ENCODE assay signal across 28 cellular contexts in the genomic region with DNA sequence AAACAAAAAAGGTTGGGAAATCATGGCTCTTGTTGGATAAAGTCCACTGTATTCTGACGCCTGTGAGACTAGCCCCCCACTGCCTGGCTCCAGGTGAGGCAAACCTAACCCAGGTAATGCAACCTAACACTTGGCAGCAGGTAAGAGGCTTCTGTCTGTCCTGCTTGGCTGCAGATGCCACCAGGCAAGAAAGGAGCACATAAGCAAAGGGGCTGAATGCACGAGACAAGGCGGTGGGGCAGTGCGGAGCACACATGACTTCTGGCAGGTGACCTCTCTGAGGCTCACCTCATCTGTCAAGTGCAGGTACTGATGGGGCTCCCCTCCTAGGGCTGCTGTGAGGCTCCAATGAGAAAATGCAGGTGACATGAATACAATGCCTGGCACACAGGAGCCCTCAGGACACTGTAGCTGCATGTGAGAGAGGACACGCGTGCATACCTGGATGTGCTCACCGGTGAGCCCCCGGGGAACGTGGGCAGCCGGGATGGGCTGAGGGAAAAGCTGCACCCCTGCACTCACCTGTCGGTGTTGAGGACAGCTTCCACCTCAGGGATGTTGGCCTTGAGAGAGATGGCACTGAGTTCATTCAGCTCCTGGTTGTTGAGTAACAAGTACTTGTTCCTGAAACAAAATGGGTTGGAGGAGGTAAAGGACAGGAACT. TPM values are rescaled to one million over a fixed set of nuclear protein-coding genes. Genes with fewer than 3 reads are reported as not detected.
DNase-seq lines count a peak whose midpoint lies in the region; ATAC-seq, FAIRE-seq and TF ChIP-seq lines count a peak whose summit lies in the region.
"Had no signal": no experiment of that assay in that cellular context is flagged by ENCODE, and none has a peak within 500 bp of the region (broad histone marks: within the 10 kb centered on the region; RNA-seq: fewer than 3 reads in every experiment).

No MANE protein-coding gene starts in this region.

- no peak overlapping the region for H3K4me3 ChIP-seq in cardiac muscle cell
- no peak overlapping the region for H3K4me3 ChIP-seq in right atrium auricular region
- no peak overlapping the region for H3K4me3 ChIP-seq in HepG2 (replicated peaks in 1 of 3; ENCODE audit: insufficient read depth in 1 of 3, low read depth in 2 of 3, low read length in 3 of 3)
- no peak overlapping the region for H3K4me3 ChIP-seq in testis
- H3K4me3 ChIP-seq: K562, MG63, PC-9, prostate gland, SJCRH30, smooth muscle cell, tibial nerve had no signal

- CTCF ChIA-PET in HepG2 (lab: Yijun Ruan, JAX; ENCODE audit: low intra/inter-chr PET ratio, low total read pairs) = no interaction called here

- TF ChIP-seq EP300 in HepG2 (IDR thresholded peaks at IDR 0.05; ENCODE audit: low read depth in 2 of 2, low read length in 2 of 2) (no peak), HepG2 (CRISPR knock-in tag; IDR thresholded peaks at IDR 0.05; ENCODE audit: borderline replicate concordance) (no peak)

- H3K9me3 ChIP-seq in cardiac muscle cell (ENCODE audit: low read depth) (no peaks in the 10 kb centered on the region), right atrium auricular region (no peaks in the 10 kb centered on the region), HepG2 (ENCODE audit: low read length) (no peaks in the 10 kb centered on the region), testis (no peaks in the 10 kb centered on the region)
- H3K9me3 ChIP-seq: MG63, prostate gland, SJCRH30, tibial nerve had no signal

- DNase-seq in cardiac muscle cell (ENCODE audit: low read depth in 1 of 2, low spot score in 1 of 2) = no peak
- no peak for DNase-seq in right atrium auricular region (ENCODE audit: low spot score)
- DNase-seq in chondrocyte (ENCODE audit: low spot score) = peak; percentile 33
- no peak for DNase-seq in HepG2 (ENCODE audit: low spot score)
- DNase-seq in testis = peak; percentile 2
- DNase-seq in putamen (ENCODE audit: low spot score) = no peak
- DNase-seq in foreskin melanocyte = no peak
- no peak for DNase-seq in NCI-H1436 (lab: John Stamatoyannopoulos, UW)
- DNase-seq: activated naive CD4-positive, alpha-beta T cell treated with anti-CD3 and anti-CD28 coated beads, Interleukin-2, amount 50 U/mL, for 16 hours; CD4-positive, alpha-beta memory T cell; effector memory CD4-positive, alpha-beta T cell; GDM1; NCI-H1417; NCI-H510A; PC-9; stimulated activated CD4-positive, alpha-beta T cell treated with anti-CD3 and anti-CD28 coated beads, Interleukin-2, amount 100 ng/mL, for 48 hours; stimulated activated naive CD4-positive, alpha-beta T cell treated with Interleukin-2 at 50 U/mL for 16 hours; T-cell had no signal

- no peak overlapping the region for H3K27ac Mint-ChIP-seq in chondrocyte (ENCODE audit: unreplicated experiment)

- no peaks in the 10 kb centered on the region for H3K27me3 Mint-ChIP-seq in chondrocyte (ENCODE audit: low read depth)
- H3K27me3 Mint-ChIP-seq: CD4-positive, alpha-beta memory T cell; T-cell had no signal

- WGBS in HepG2 (ENCODE audit: low lambda C conversion rate) = 96% methylated on average over 11 of the region's 11 CpGs
- 89 to 95% methylated on average over 11 of the region's 11 CpGs for WGBS in testis, 2 donors

- H3K36me3 ChIP-seq in cardiac muscle cell (peaks cover 16% of the 10 kb centered on the region), right atrium auricular region (peaks cover 90% of the 10 kb centered on the region), HepG2 (replicated peaks in 1 of 2; ENCODE audit: control insufficient read depth in 1 of 2, insufficient read depth in 2 of 2, low read length in 2 of 2) (peaks cover 83 to 98% of the 10 kb centered on the region in 2 experiments), testis (ENCODE audit: low read depth, missing control alignments) (peaks cover 4% of the 10 kb centered on the region)

- peaks cover 70% of the 10 kb centered on the region for H3K36me3 Mint-ChIP-seq in chondrocyte (ENCODE audit: low read depth)

- in situ Hi-C loops in HepG2 (cut with HindIII; ENCODE audit: extremely low pct_ligation_motif_present, low pct_unique_long_range_greater_than_20kb) = no loop called here

- TF ChIP-seq POLR2A in HepG2 (IDR thresholded peaks at IDR 0.05; ENCODE audit: insufficient read depth in 1 of 2, low read depth in 2 of 2, low read length in 2 of 2) = 0 out of 4 replicates have a peak, but pooled peaks of 1 of the 2 experiments have one; percentile 21
- TF ChIP-seq POLR2A in testis (IDR thresholded peaks at IDR 0.05) = no peak

- no peaks in the 10 kb centered on the region for H3K9me3 Mint-ChIP-seq in chondrocyte (ENCODE audit: low read depth)
- H3K9me3 Mint-ChIP-seq: CD4-positive, alpha-beta memory T cell; T-cell had no signal

- H4K20me1 ChIP-seq in HepG2 (ENCODE audit: insufficient read depth, low read length) = no peaks in the 10 kb centered on the region

- no peak overlapping the region for H3K4me3 Mint-ChIP-seq in chondrocyte (ENCODE audit: unreplicated experiment)
- H3K4me3 Mint-ChIP-seq: CD4-positive, alpha-beta memory T cell; T-cell had no signal

- H3K4me2 ChIP-seq in HepG2 (ENCODE audit: low read depth, low read length) = no peak overlapping the region
- H3K4me2 ChIP-seq: PC-9, smooth muscle cell had no signal

- H3K27ac ChIP-seq in cardiac muscle cell (peak overlapping the region; percentile 89), right atrium auricular region (no peak overlapping the region), HepG2 (ENCODE audit: extremely low read length, insufficient read depth, low read length) (no peak overlapping the region), testis (no peak overlapping the region)
- H3K27ac ChIP-seq: PC-9, prostate gland, SJCRH30, tibial nerve had no signal

- H3K9ac ChIP-seq in HepG2 (ENCODE audit: insufficient read depth, low read depth, low read length) = no peak overlapping the region

- no TSS peak for BruUV-seq in HepG2 (replicated peaks; lab: Mats Ljungman, UMichigan)

- no peak for FAIRE-seq in HepG2 (lab: Jason Lieb, UNC)
- FAIRE-seq: H54, K562, TTC549 had no signal

- no peak for TF ChIP-seq RAD21 in HepG2 (CRISPR knock-in tag; IDR thresholded peaks at IDR 0.05)

- peaks cover 53% of the 10 kb centered on the region for H3K4me1 ChIP-seq in cardiac muscle cell (ENCODE audit: low read depth)
- H3K4me1 ChIP-seq in right atrium auricular region = peaks cover 0 to 7% of the 10 kb centered on the region in 2 donors
- H3K4me1 ChIP-seq in HepG2 (ENCODE audit: insufficient read depth, low read length) = no peaks in the 10 kb centered on the region
- no peaks in the 10 kb centered on the region for H3K4me1 ChIP-seq in testis
- H3K4me1 ChIP-seq: prostate gland had no signal

- POLR2A ChIA-PET in HepG2 (lab: Yijun Ruan, JAX) = no interaction called here

- H3K79me2 ChIP-seq in HepG2 (ENCODE audit: insufficient read depth, low read length) = no peaks in the 10 kb centered on the region

- intact Hi-C loops in HepG2 (cut with micrococcal nuclease; ENCODE audit: unreplicated experiment) = no loop called here
- intact Hi-C loops in testis (cut with DNase I; ENCODE audit: low total_unique reads) = no loop called here

- H3K27me3 ChIP-seq in cardiac muscle cell (no peaks in the 10 kb centered on the region), right atrium auricular region (no peaks in the 10 kb centered on the region), HepG2 (ENCODE audit: control insufficient read depth in 1 of 2, insufficient read depth in 2 of 2, low read length in 2 of 2) (no peaks in the 10 kb centered on the region), testis (no peaks in the 10 kb centered on the region)
- H3K27me3 ChIP-seq: MG63, SJCRH30, tibial nerve had no signal

- H3K4me1 Mint-ChIP-seq in chondrocyte (ENCODE audit: low read depth) = peaks cover 9% of the 10 kb centered on the region
- H3K4me1 Mint-ChIP-seq: CD4-positive, alpha-beta memory T cell had no signal

- no peak for TF ChIP-seq CTCF in cardiac muscle cell (IDR thresholded peaks at IDR 0.05; ENCODE audit: low read depth, low read length)
- no peak for TF ChIP-seq CTCF in right atrium auricular region (IDR thresholded peaks at IDR 0.05)
- no peak for TF ChIP-seq CTCF in chondrocyte (IDR thresholded peaks at IDR 0.05)
- TF ChIP-seq CTCF in HepG2 (CRISPR knock-in tag; IDR thresholded peaks at IDR 0.05) = no peak
- TF ChIP-seq CTCF in testis (IDR thresholded peaks at IDR 0.05) = no peak

- no peak overlapping the region for H2AFZ ChIP-seq in HepG2 (ENCODE audit: low read length)
- H2AFZ ChIP-seq: PC-9 had no signal

- no peak for ATAC-seq in HepG2
- ATAC-seq: K562, T-cell had no signal

RNA-seq across cellular contexts. Expression of a gene that starts 54.1 kb away (rescaled TPM):
- total RNA-seq in cardiac muscle cell (30.2 and 73.2 TPM in 2 replicates), right atrium auricular region (10 to 100 TPM; 24.4 to 34.9 TPM), chondrocyte (0.30 to 0.64 TPM in 2 of 3 replicates, not detected in the other), HepG2 (2016; rRNA removed; fragmentation: Illumina TruSeq; extraction: Trizol) (0.18 and 0.20 TPM in 2 replicates), testis (10 to 100 TPM; 21.8 to 30.2 TPM)
- polyA plus RNA-seq in cardiac muscle cell (107 and 112 TPM in 2 replicates), HepG2 (2011; rRNA removed) (0.05 and 0.17 TPM in 2 replicates), testis (ENCODE audit: insufficient read depth, low read depth, low replicate concordance) (24.3 TPM)
- total RNA-seq in HepG2 (2016; cell fraction: cytosol; rRNA removed; fragmentation: Illumina TruSeq; extraction: Trizol; ENCODE audit: low read depth) = 0.20 TPM in 1 of 2 replicates, not detected in the other
- total RNA-seq in HepG2 (2016; cell fraction: insoluble cytoplasmic fraction; rRNA removed; fragmentation: Illumina TruSeq; extraction: Trizol) = 0.19 TPM in 1 of 2 replicates, not detected in the other
- total RNA-seq in HepG2 (2016; cell fraction: membrane; rRNA removed; fragmentation: Illumina TruSeq; extraction: Trizol) = 0.14 and 0.25 TPM in 2 replicates
- 0.50 and 0.93 TPM in 2 replicates for total RNA-seq in HepG2 (2016; cell fraction: nucleus; rRNA removed; fragmentation: Illumina TruSeq; extraction: Trizol)
- 0.03 and 0.04 TPM in 2 replicates for polyA plus RNA-seq in HepG2 (2011; cell fraction: cytosol; rRNA removed)
- 0.80 and 0.90 TPM in 2 replicates for polyA plus RNA-seq in HepG2 (2011; cell fraction: nucleus; rRNA removed)
- polyA plus RNA-seq in HepG2 (2012) = 0.51 and 0.55 TPM in 2 replicates
- 0.02 and 0.24 TPM in 2 replicates for polyA plus RNA-seq in HepG2 (2016; cell fraction: cytosol; fragmentation: Illumina TruSeq; extraction: Trizol; ENCODE audit: low read depth)
- 0.23 and 0.37 TPM in 2 replicates for polyA plus RNA-seq in HepG2 (2016; cell fraction: insoluble cytoplasmic fraction; fragmentation: Illumina TruSeq; extraction: Trizol; ENCODE audit: low read depth)
- 0.21 and 0.32 TPM in 2 replicates for polyA plus RNA-seq in HepG2 (2016; cell fraction: membrane; fragmentation: Illumina TruSeq; extraction: Trizol; ENCODE audit: low read depth)
- polyA plus RNA-seq in HepG2 (2016; cell fraction: nucleus; fragmentation: Illumina TruSeq; extraction: Trizol; ENCODE audit: insufficient read depth, low read depth) = 0.96 and 2.1 TPM in 2 replicates
- 0.09 TPM in 1 of 2 replicates, not detected in the other for polyA minus RNA-seq in HepG2 (2011; rRNA and poly(A)+ RNA removed; ENCODE audit: low replicate concordance)
- polyA minus RNA-seq in HepG2 (2011; cell fraction: cytosol; rRNA and poly(A)+ RNA removed) = not detected in 2 replicates
- 0.13 and 0.50 TPM in 2 replicates for polyA minus RNA-seq in HepG2 (2011; cell fraction: nucleus; rRNA and poly(A)+ RNA removed)
- total RNA-seq: glomerular endothelial cell, smooth muscle cell had no signal
- polyA plus RNA-seq: neural cell had no signal

RNA-seq across cellular contexts. Expression of a gene that starts 54.2 kb away (rescaled TPM):
- 50.5 and 69.5 TPM in 2 replicates for total RNA-seq in cardiac muscle cell
- 59.9 and 82.9 TPM in 2 replicates for polyA plus RNA-seq in cardiac muscle cell
- 10 to 100 TPM; 23.0 to 38.3 TPM for total RNA-seq in right atrium auricular region
- 39.5 to 57.7 TPM (median 57.3 TPM) in 3 replicates for total RNA-seq in chondrocyte
- 102 and 107 TPM in 2 replicates for total RNA-seq in HepG2 (2016; rRNA removed; fragmentation: Illumina TruSeq; extraction: Trizol)
- total RNA-seq in HepG2 (2016; cell fraction: cytosol; rRNA removed; fragmentation: Illumina TruSeq; extraction: Trizol; ENCODE audit: low read depth) = 24.0 and 24.9 TPM in 2 replicates
- total RNA-seq in HepG2 (2016; cell fraction: insoluble cytoplasmic fraction; rRNA removed; fragmentation: Illumina TruSeq; extraction: Trizol) = 101 and 108 TPM in 2 replicates
- 34.7 and 36.9 TPM in 2 replicates for total RNA-seq in HepG2 (2016; cell fraction: membrane; rRNA removed; fragmentation: Illumina TruSeq; extraction: Trizol)
- 65.3 and 66.8 TPM in 2 replicates for total RNA-seq in HepG2 (2016; cell fraction: nucleus; rRNA removed; fragmentation: Illumina TruSeq; extraction: Trizol)
- polyA plus RNA-seq in HepG2 (2011; rRNA removed) = 74.1 and 80.1 TPM in 2 replicates
- 61.4 and 72.0 TPM in 2 replicates for polyA plus RNA-seq in HepG2 (2011; cell fraction: cytosol; rRNA removed)
- polyA plus RNA-seq in HepG2 (2011; cell fraction: nucleus; rRNA removed) = 134 and 148 TPM in 2 replicates
- polyA plus RNA-seq in HepG2 (2012) = 34.1 and 41.6 TPM in 2 replicates
- 19.2 and 19.4 TPM in 2 replicates for polyA plus RNA-seq in HepG2 (2016; cell fraction: cytosol; fragmentation: Illumina TruSeq; extraction: Trizol; ENCODE audit: low read depth)
- 102 and 104 TPM in 2 replicates for polyA plus RNA-seq in HepG2 (2016; cell fraction: insoluble cytoplasmic fraction; fragmentation: Illumina TruSeq; extraction: Trizol; ENCODE audit: low read depth)
- 24.4 and 27.0 TPM in 2 replicates for polyA plus RNA-seq in HepG2 (2016; cell fraction: membrane; fragmentation: Illumina TruSeq; extraction: Trizol; ENCODE audit: low read depth)
- 106 and 116 TPM in 2 replicates for polyA plus RNA-seq in HepG2 (2016; cell fraction: nucleus; fragmentation: Illumina TruSeq; extraction: Trizol; ENCODE audit: insufficient read depth, low read depth)
- 86.0 and 125 TPM in 2 replicates for polyA minus RNA-seq in HepG2 (2011; rRNA and poly(A)+ RNA removed; ENCODE audit: low replicate concordance)
- 23.0 and 28.1 TPM in 2 replicates for polyA minus RNA-seq in HepG2 (2011; cell fraction: cytosol; rRNA and poly(A)+ RNA removed)
- 65.4 and 67.3 TPM in 2 replicates for polyA minus RNA-seq in HepG2 (2011; cell fraction: nucleus; rRNA and poly(A)+ RNA removed)
- 10 to 100 TPM; 79.3 to 87.9 TPM for total RNA-seq in testis
- polyA plus RNA-seq in testis (ENCODE audit: insufficient read depth, low read depth, low replicate concordance) = 52.8 TPM

Comparison
In these comparisons a context has a peak if more than half of its experiments do, and no peak if none do; other contexts are left out.
1. DNase-seq: peak in chondrocyte (single experiment) and testis (single experiment); none in cardiac muscle cell (0 of 2), right atrium auricular region (single experiment), HepG2 (single experiment), putamen (single experiment), foreskin melanocyte (single experiment) and NCI-H1436 (single experiment).
2. RNA of a gene that starts 54.1 kb away (total RNA-seq): 30.2 to 73.2 TPM in cardiac muscle cell, 24.4 to 34.9 TPM in right atrium auricular region and 21.8 to 30.2 TPM in testis; 0.30 to 0.64 TPM in chondrocyte and 0.14 to 0.93 TPM in HepG2; every median in the first group is over 10 times any median in the second.